16 cellular contexts compared by ENCODE assay signal in the genomic region with DNA sequence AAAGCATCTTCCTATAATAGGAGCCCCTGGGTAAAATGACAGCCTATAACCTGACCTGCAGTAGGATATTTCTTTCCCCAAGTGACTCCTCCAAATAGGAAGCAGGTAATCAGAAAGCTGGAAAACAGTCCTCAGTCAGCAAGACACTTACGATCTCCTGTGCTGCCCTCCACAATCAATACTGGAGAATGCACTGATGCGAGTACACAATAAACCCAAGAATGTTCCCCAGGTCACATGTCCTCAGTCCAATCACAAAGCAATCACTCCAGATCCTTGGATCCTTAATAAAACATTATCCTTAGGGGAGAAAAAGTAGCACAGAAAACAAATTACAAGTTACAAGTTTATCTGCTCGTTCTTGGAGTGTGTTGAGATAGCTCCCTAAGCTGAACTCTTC.
A peak's percentile ranks its signal among the peaks of the same experiment; 100 is the strongest.
DNase-seq lines count a peak whose midpoint lies in the region; ATAC-seq and TF ChIP-seq lines count a peak whose summit lies in the region.
"Had no signal": no experiment of that assay in that cellular context is flagged by ENCODE, and none has a peak within 500 bp of the region (broad histone marks: within the 10 kb centered on the region; RNA-seq: fewer than 3 reads in every experiment).

No MANE protein-coding gene starts in this region.

- peaks cover 8% of the 10 kb centered on the region for H4K20me1 ChIP-seq in DND-41 (ENCODE audit: insufficient read depth, low read length)
- peaks cover 60% of the 10 kb centered on the region for H4K20me1 ChIP-seq in neural progenitor cell (ENCODE audit: low read depth)

- WGBS in HUES64: 85% methylated on average over 2 of the region's 3 CpGs

- no peaks in the 10 kb centered on the region for H3K9me3 ChIP-seq in DND-41 (ENCODE audit: insufficient read depth, low read length, severe bottlenecking)
- H3K9me3 ChIP-seq in HUES64 (ENCODE audit: insufficient read depth, low read depth, low read length): no peaks in the 10 kb centered on the region
- no peaks in the 10 kb centered on the region for H3K9me3 ChIP-seq in neural progenitor cell (ENCODE audit: low read depth)
- H3K9me3 ChIP-seq: BE2C, Peyer's patch had no signal

- H3K9ac ChIP-seq in DND-41 (ENCODE audit: low read depth, low read length): no peak overlapping the region
- no peak overlapping the region for H3K9ac ChIP-seq in HUES64 (ENCODE audit: low read depth, low read length)
- no peak overlapping the region for H3K9ac ChIP-seq in neural progenitor cell

- TF ChIP-seq CTCF in DND-41 (IDR thresholded peaks at IDR 0.05; ENCODE audit: borderline replicate concordance, extremely low read depth, low read length, poor library complexity, severe bottlenecking): peak; percentile 52
- TF ChIP-seq CTCF in dorsolateral prefrontal cortex (IDR thresholded peaks at IDR 0.05 in 54 of 56, conservative IDR thresholded peaks at IDR 0.05 in 2 of 56; ENCODE audit: low read depth in 1 of 56, partially characterized antibody in 56 of 56): no peak
- TF ChIP-seq CTCF in neural progenitor cell (IDR thresholded peaks at IDR 0.05): no peak

- H3K27ac Mint-ChIP-seq in neural progenitor cell: peak overlapping the region; percentile 98
- H3K27ac Mint-ChIP-seq: CD4-positive, alpha-beta memory T cell had no signal

- intact Hi-C loops in dorsolateral prefrontal cortex (cut with DNase I): no loop called here

- no peak for DNase-seq in DND-41
- DNase-seq in dorsolateral prefrontal cortex: no peak
- peak; percentile 36 for DNase-seq in neural progenitor cell (ENCODE audit: low spot score)
- DNase-seq in DMS79 (lab: John Stamatoyannopoulos, UW): no peak
- no peak for DNase-seq in mesenteric fat pad (ENCODE audit: low spot score)
- DNase-seq: BE2C; CD4-positive, alpha-beta memory T cell; NCI-H2107; NCI-H345; NCI-H69; Peyer's patch; SHP77 treated with DMSO at 0.1 percent for 48 hours had no signal

- H3K4me1 ChIP-seq in DND-41 (ENCODE audit: insufficient read depth, low read length) (peaks cover 10% of the 10 kb centered on the region), HUES64 (ENCODE audit: insufficient read depth, low read length) (peaks cover 29% of the 10 kb centered on the region; the same call in 1 of the 2 replicates), neural progenitor cell (peaks cover 27% of the 10 kb centered on the region)
- H3K4me1 ChIP-seq: BE2C, Peyer's patch had no signal

- H3K27me3 ChIP-seq in DND-41 (ENCODE audit: insufficient read depth, low read length, poor library complexity) (no peaks in the 10 kb centered on the region), HUES64 (ENCODE audit: insufficient read depth, low read length) (no peaks in the 10 kb centered on the region), dorsolateral prefrontal cortex (no peaks in the 10 kb centered on the region), neural progenitor cell (no peaks in the 10 kb centered on the region)
- H3K27me3 ChIP-seq: BE2C, Peyer's patch had no signal

- H3K79me2 ChIP-seq in DND-41 (ENCODE audit: insufficient read depth, low read length) (no peaks in the 10 kb centered on the region), neural progenitor cell (ENCODE audit: low read depth) (peaks cover 92% of the 10 kb centered on the region)

- peaks cover 5% of the 10 kb centered on the region; the same call in 1 of the 2 replicates for H3K36me3 ChIP-seq in DND-41 (ENCODE audit: insufficient read depth, low read length)
- H3K36me3 ChIP-seq in HUES64 (ENCODE audit: insufficient read depth, low read length): peaks cover 28% of the 10 kb centered on the region
- H3K36me3 ChIP-seq in neural progenitor cell: peaks cover 5% of the 10 kb centered on the region
- H3K36me3 ChIP-seq: BE2C, Peyer's patch had no signal

- H3K27ac ChIP-seq in DND-41 (ENCODE audit: low read length): no peak overlapping the region
- 0 out of 2 replicates have a peak overlapping the region, but pooled peaks have one; percentile 23 for H3K27ac ChIP-seq in HUES64 (ENCODE audit: low read depth, low read length)
- H3K27ac ChIP-seq in dorsolateral prefrontal cortex: peak overlapping the region in 38 of 59 donors; percentile 1 to 80 (median 59)
- H3K27ac ChIP-seq in neural progenitor cell: peak overlapping the region; percentile 79
- H3K27ac ChIP-seq: Peyer's patch had no signal

- H3K4me2 ChIP-seq in DND-41 (ENCODE audit: insufficient read depth, low read length) (no peak overlapping the region), neural progenitor cell (peak overlapping the region; percentile 72)

- peaks cover 40% of the 10 kb centered on the region for H3K36me3 Mint-ChIP-seq in neural progenitor cell

- H3K27me3 Mint-ChIP-seq in neural progenitor cell (ENCODE audit: insufficient read depth, low read depth): peaks cover 4% of the 10 kb centered on the region
- H3K27me3 Mint-ChIP-seq: CD4-positive, alpha-beta memory T cell had no signal

- peaks cover 35% of the 10 kb centered on the region for H3F3A ChIP-seq in neural progenitor cell (ENCODE audit: low read depth)

- ATAC-seq in DND-41 (ENCODE audit: insufficient read depth, low read depth) (no peak), HG03175 (IDR thresholded peaks at IDR 0.05; ENCODE audit: unreplicated experiment) (no peak), HG03135 (IDR thresholded peaks at IDR 0.05; ENCODE audit: unreplicated experiment) (no peak)
- ATAC-seq: K562 had no signal

- no peaks in the 10 kb centered on the region for H3K9me3 Mint-ChIP-seq in neural progenitor cell
- H3K9me3 Mint-ChIP-seq: CD4-positive, alpha-beta memory T cell had no signal

- peaks cover 64% of the 10 kb centered on the region for H3K4me1 Mint-ChIP-seq in neural progenitor cell

- H3K4me3 ChIP-seq in DND-41 (ENCODE audit: low read depth in 1 of 2, low read length in 2 of 2) (no peak overlapping the region), HUES64 (ENCODE audit: low read length) (no peak overlapping the region), dorsolateral prefrontal cortex (no peak overlapping the region), neural progenitor cell (no peak overlapping the region)
- H3K4me3 ChIP-seq: K562, Peyer's patch had no signal

- peak overlapping the region; percentile 67 for H3K4me3 Mint-ChIP-seq in neural progenitor cell
- H3K4me3 Mint-ChIP-seq: CD4-positive, alpha-beta memory T cell had no signal

- H2AFZ ChIP-seq in DND-41 (ENCODE audit: low read depth, low read length): no peak overlapping the region
- H2AFZ ChIP-seq in neural progenitor cell (replicated peaks): no peak overlapping the region
